Comparison of ENCODE assay signal across 16 cellular contexts in the genomic region with DNA sequence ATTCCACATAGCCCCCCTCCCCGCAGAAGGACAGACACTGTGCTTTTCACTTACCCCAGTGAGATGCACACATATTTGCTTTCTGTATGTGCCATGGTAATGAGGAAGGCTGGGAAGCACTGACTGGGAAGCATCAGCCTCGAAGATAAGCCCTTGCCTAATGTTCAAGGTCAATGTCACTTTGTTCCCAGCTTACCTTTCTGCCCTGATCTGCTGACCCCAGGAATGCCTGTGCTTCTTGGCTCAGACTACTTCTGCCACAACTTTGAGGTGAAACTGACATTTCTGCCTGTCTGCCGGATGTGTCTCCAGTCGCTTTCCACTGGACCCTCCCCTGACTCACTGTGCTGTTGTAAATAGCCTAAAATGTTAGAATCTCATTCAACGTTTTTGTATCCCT.
A peak's percentile ranks its signal among the peaks of the same experiment; 100 is the strongest.
DNase-seq lines count a peak whose midpoint lies in the region; ATAC-seq, FAIRE-seq and TF ChIP-seq lines count a peak whose summit lies in the region.
"Had no signal": no experiment of that assay in that cellular context is flagged by ENCODE, and none has a peak within 500 bp of the region (broad histone marks: within the 10 kb centered on the region; RNA-seq: fewer than 3 reads in every experiment).

No MANE protein-coding gene starts in this region.

- BruUV-seq in endothelial cell of umbilical vein (replicated peaks; lab: Mats Ljungman, UMichigan) = no TSS peak

- H2AFZ ChIP-seq in endothelial cell of umbilical vein (ENCODE audit: low read depth, low read length) (no peak overlapping the region), trophoblast cell (ENCODE audit: insufficient read depth, low read length, poor library complexity) (no peak overlapping the region)

- H3K27ac Mint-ChIP-seq in T-cell = no peak overlapping the region
- H3K27ac Mint-ChIP-seq: H9 had no signal

- no peak overlapping the region for H3K9ac ChIP-seq in endothelial cell of umbilical vein (replicated peaks; ENCODE audit: extremely low read depth, insufficient read depth, low read length)
- no peak overlapping the region for H3K9ac ChIP-seq in trophoblast cell (ENCODE audit: low read length)
- H3K9ac ChIP-seq: BLaER1 had no signal

- H3K4me2 ChIP-seq in A549 = no peak overlapping the region
- no peak overlapping the region for H3K4me2 ChIP-seq in endothelial cell of umbilical vein (ENCODE audit: insufficient read depth, low read length)
- H3K4me2 ChIP-seq in trophoblast cell (ENCODE audit: low read length) = peak overlapping the region; percentile 8
- H3K4me2 ChIP-seq: BLaER1 had no signal

- H3K9me3 ChIP-seq in heart left ventricle = peaks cover 0 to 5% (median 0%) of the 10 kb centered on the region in 12 donors
- peaks cover 7% of the 10 kb centered on the region; the same call in 2 of the 3 replicates for H3K9me3 ChIP-seq in A549
- H3K9me3 ChIP-seq in endothelial cell of umbilical vein (replicated peaks; ENCODE audit: control insufficient read depth, insufficient read depth, low read length) = no peaks in the 10 kb centered on the region
- H3K9me3 ChIP-seq in trophoblast cell (ENCODE audit: insufficient read depth, low read depth, low read length) = peaks cover 3% of the 10 kb centered on the region

- no peak overlapping the region for H3K23ac ChIP-seq in trophoblast cell (ENCODE audit: low read length)

- H2BK12ac ChIP-seq in trophoblast cell (ENCODE audit: low read length) = no peak overlapping the region

- no peak overlapping the region for H4K12ac ChIP-seq in trophoblast cell (ENCODE audit: low read depth, low read length)

- no peaks in the 10 kb centered on the region for H3K4me1 Mint-ChIP-seq in T-cell
- H3K4me1 Mint-ChIP-seq: CD8-positive, alpha-beta memory T cell had no signal

- DNase-seq in heart left ventricle (no peak), Right ventricle myocardium superior (no peak), A549 (ENCODE audit: low read depth in 1 of 2, low spot score in 1 of 2) (no peak), endothelial cell of umbilical vein (ENCODE audit: low read depth, low spot score) (no peak), trophoblast cell (no peak), T-cell (no peak)
- DNase-seq: AML-193; CD8-positive, alpha-beta memory T cell; DMS53; GF-D8; GOT3; H9 had no signal

- no peaks in the 10 kb centered on the region for H3K9me1 ChIP-seq in endothelial cell of umbilical vein (replicated peaks; ENCODE audit: control insufficient read depth, extremely low read depth, insufficient read depth, low read length)

- TF ChIP-seq CTCF in heart left ventricle (IDR thresholded peaks at IDR 0.05) = no peak
- no peak for TF ChIP-seq CTCF in A549 (IDR thresholded peaks at IDR 0.05)
- no peak for TF ChIP-seq CTCF in endothelial cell of umbilical vein (IDR thresholded peaks at IDR 0.05; ENCODE audit: extremely low read depth in 1 of 2, insufficient read depth in 1 of 2, low read depth in 1 of 2, low read length in 2 of 2)

- H4K8ac ChIP-seq in trophoblast cell (ENCODE audit: low read depth, low read length) = no peak overlapping the region

- H3K4me1 ChIP-seq in heart left ventricle = peaks cover 3 to 90% (median 67%) of the 10 kb centered on the region in 12 donors
- peaks cover 70% of the 10 kb centered on the region for H3K4me1 ChIP-seq in A549
- H3K4me1 ChIP-seq in endothelial cell of umbilical vein (ENCODE audit: control insufficient read depth, extremely low read depth, insufficient read depth, low read length) = peaks cover 34% of the 10 kb centered on the region
- H3K4me1 ChIP-seq in trophoblast cell (ENCODE audit: control insufficient read depth in 1 of 2, insufficient read depth in 2 of 2, low read length in 2 of 2) = peaks cover 16 to 30% of the 10 kb centered on the region in 2 experiments

- H3K27ac ChIP-seq in heart left ventricle (peak overlapping the region in 7 of 12 donors; percentile 1 to 62 (median 39)), A549 (peak overlapping the region; percentile 27 to 47; a peak in 2 of 6 replicates), endothelial cell of umbilical vein (ENCODE audit: insufficient read depth, low read depth, low read length) (no peak overlapping the region), trophoblast cell (ENCODE audit: low read depth, low read length) (peak overlapping the region; percentile 73)
- H3K27ac ChIP-seq: 22Rv1, BLaER1 had no signal

- H3K4me3 ChIP-seq in heart left ventricle = no peak overlapping the region
- H3K4me3 ChIP-seq in A549 = no peak overlapping the region
- no peak overlapping the region for H3K4me3 ChIP-seq in endothelial cell of umbilical vein (replicated peaks in 1 of 3; ENCODE audit: insufficient read depth in 1 of 3, low read depth in 1 of 3, low read length in 3 of 3)
- no peak overlapping the region for H3K4me3 ChIP-seq in trophoblast cell (ENCODE audit: low read depth, low read length)
- H3K4me3 ChIP-seq: BLaER1 had no signal

- FAIRE-seq in A549 (lab: Jason Lieb, UNC) (no peak), endothelial cell of umbilical vein (lab: Jason Lieb, UNC) (peak; percentile 28)

- ATAC-seq in heart left ventricle (no peak), Right ventricle myocardium superior (ENCODE audit: poor library complexity) (no peak), A549 (no peak), GM21423 (IDR thresholded peaks at IDR 0.05; ENCODE audit: unreplicated experiment) (no peak), T-cell (replicated peaks in 1 of 4) (no peak), HG02798 (IDR thresholded peaks at IDR 0.05; ENCODE audit: poor library complexity, unreplicated experiment) (no peak)

- whole genome bisulfite sequencing in heart left ventricle, 4 donors = 47 to 57% (median 48%) methylated on average over 5 of the region's 5 CpGs
- WGBS in A549 (ENCODE audit: missing lambda C conversion rate) = 73% methylated on average over 4 of the region's 5 CpGs
- whole genome bisulfite sequencing in trophoblast cell (ENCODE audit: extremely low coverage, insufficient coverage, insufficient read length) = no CpG with 5 or more reads among the region's 5 CpGs

- no peak for TF ChIP-seq RAD21 in A549 (conservative IDR thresholded peaks at IDR 0.05 in 1 of 2, IDR thresholded peaks at IDR 0.05 in 1 of 2)

- H2AK5ac ChIP-seq in trophoblast cell (ENCODE audit: low read length) = no peak overlapping the region

- H2BK120ac ChIP-seq in trophoblast cell (ENCODE audit: insufficient read depth, low read length, poor library complexity) = no peak overlapping the region

- no peak overlapping the region for H3K14ac ChIP-seq in trophoblast cell (ENCODE audit: low read length)

- peaks cover 0 to 6% (median 5%) of the 10 kb centered on the region in 3 donors for H3K9me3 Mint-ChIP-seq in T-cell

- intact Hi-C loops in heart left ventricle (cut with DNase I) (loop anchor here in 4 of 10 donors (10.0 kb wide), 3 partner anchors 146 to 476 kb away; no protein-coding TSS in a partner anchor), Right ventricle myocardium superior (cut with DNase I) (no loop called here), endothelial cell of umbilical vein (cut with micrococcal nuclease) (no loop called here)

- H3K79me2 ChIP-seq in endothelial cell of umbilical vein (ENCODE audit: control insufficient read depth, insufficient read depth, low read length) = no peaks in the 10 kb centered on the region
- peaks cover 4% of the 10 kb centered on the region for H3K79me2 ChIP-seq in trophoblast cell (ENCODE audit: control insufficient read depth, insufficient read depth, low read length, poor library complexity)

- CTCF ChIA-PET in A549 (lab: Yijun Ruan, JAX) (no interaction called here), endothelial cell of umbilical vein (lab: Charles Lee) (interaction anchor here (1.1 kb wide), 1 partner anchor 84 kb away, joined by 3 read pairs; no protein-coding TSS in a partner anchor), T-cell (lab: Charles Lee) (no interaction called here)

- POLR2A ChIA-PET in A549 (lab: Yijun Ruan, JAX) = no interaction called here
- POLR2A ChIA-PET in endothelial cell of umbilical vein (lab: Charles Lee) = no interaction called here
- POLR2A ChIA-PET in T-cell (lab: Charles Lee) = no interaction called here

- no peaks in the 10 kb centered on the region for H3K27me3 Mint-ChIP-seq in T-cell
- H3K27me3 Mint-ChIP-seq: CD8-positive, alpha-beta memory T cell had no signal

- H4K91ac ChIP-seq in trophoblast cell (ENCODE audit: low read depth, low read length) = no peak overlapping the region

- H3K36me3 Mint-ChIP-seq in T-cell = no peaks in the 10 kb centered on the region
- H3K36me3 Mint-ChIP-seq: CD8-positive, alpha-beta memory T cell had no signal

- peak overlapping the region; percentile 37 for H2BK5ac ChIP-seq in trophoblast cell (ENCODE audit: low read depth, low read length, poor library complexity)

- no peaks in the 10 kb centered on the region for H3K36me3 ChIP-seq in heart left ventricle
- no peaks in the 10 kb centered on the region for H3K36me3 ChIP-seq in endothelial cell of umbilical vein (ENCODE audit: control insufficient read depth in 2 of 2, extremely low read depth in 1 of 2, insufficient read depth in 2 of 2, low read length in 2 of 2)
- H3K36me3 ChIP-seq in trophoblast cell (ENCODE audit: control insufficient read depth in 1 of 2, insufficient read depth in 2 of 2, low read length in 2 of 2) = no peaks in the 10 kb centered on the region
- H3K36me3 ChIP-seq: BLaER1 had no signal

- no peak overlapping the region for H3K4me3 Mint-ChIP-seq in T-cell
- H3K4me3 Mint-ChIP-seq: CD8-positive, alpha-beta memory T cell; H9 had no signal

- no peak for TF ChIP-seq POLR2A in heart left ventricle (IDR thresholded peaks at IDR 0.05)
- TF ChIP-seq POLR2A in A549 (IDR thresholded peaks at IDR 0.05; ENCODE audit: low read length) = no peak
- TF ChIP-seq POLR2A in endothelial cell of umbilical vein (IDR thresholded peaks at IDR 0.05; ENCODE audit: low read depth, low read length) = no peak

- H3K27me3 ChIP-seq in heart left ventricle (no peaks in the 10 kb centered on the region), endothelial cell of umbilical vein (ENCODE audit: control insufficient read depth in 2 of 2, insufficient read depth in 2 of 2, low read length in 2 of 2) (no peaks in the 10 kb centered on the region), trophoblast cell (ENCODE audit: insufficient read depth, low read length) (no peaks in the 10 kb centered on the region)
- H3K27me3 ChIP-seq: BLaER1 had no signal

- TF ChIP-seq EP300 in A549 (IDR thresholded peaks at IDR 0.05) = no peak

- H3K79me1 ChIP-seq in trophoblast cell (ENCODE audit: low read length) = peaks cover 23% of the 10 kb centered on the region

- H3K4ac ChIP-seq in trophoblast cell (ENCODE audit: low read depth, low read length) = no peak overlapping the region

- H4K20me1 ChIP-seq in endothelial cell of umbilical vein (replicated peaks; ENCODE audit: control insufficient read depth, extremely low read depth, insufficient read depth, low read length) = no peaks in the 10 kb centered on the region
- H4K20me1 ChIP-seq: BLaER1 had no signal

- H3K18ac ChIP-seq in trophoblast cell (ENCODE audit: low read length) = no peak overlapping the region

- dilution Hi-C loops in endothelial cell of umbilical vein (cut with MboI; ENCODE audit: extremely low pct_ligation_motif_present, low sequenced_read_pairs) = no loop called here

TF ChIP-seq in A549, 52 proteins besides CTCF, POLR2A, EP300 and RAD21 (continues in another document):
- no peak for TF ChIP-seq ESRRA (IDR thresholded peaks at IDR 0.05; ENCODE audit: borderline replicate concordance, low read length)

TF ChIP-seq in endothelial cell of umbilical vein, 7 proteins besides CTCF, POLR2A, EP300 and RAD21 (continues in another document):
- no peak for TF ChIP-seq FOS (IDR thresholded peaks at IDR 0.05; ENCODE audit: borderline replicate concordance, insufficient read depth, low read length)
- TF ChIP-seq GATA2 (IDR thresholded peaks at IDR 0.05; ENCODE audit: insufficient read depth, insufficient read length, low read depth, low read length) = no peak
